Comparison of ENCODE assay signal across 8 cellular contexts in the genomic region with DNA sequence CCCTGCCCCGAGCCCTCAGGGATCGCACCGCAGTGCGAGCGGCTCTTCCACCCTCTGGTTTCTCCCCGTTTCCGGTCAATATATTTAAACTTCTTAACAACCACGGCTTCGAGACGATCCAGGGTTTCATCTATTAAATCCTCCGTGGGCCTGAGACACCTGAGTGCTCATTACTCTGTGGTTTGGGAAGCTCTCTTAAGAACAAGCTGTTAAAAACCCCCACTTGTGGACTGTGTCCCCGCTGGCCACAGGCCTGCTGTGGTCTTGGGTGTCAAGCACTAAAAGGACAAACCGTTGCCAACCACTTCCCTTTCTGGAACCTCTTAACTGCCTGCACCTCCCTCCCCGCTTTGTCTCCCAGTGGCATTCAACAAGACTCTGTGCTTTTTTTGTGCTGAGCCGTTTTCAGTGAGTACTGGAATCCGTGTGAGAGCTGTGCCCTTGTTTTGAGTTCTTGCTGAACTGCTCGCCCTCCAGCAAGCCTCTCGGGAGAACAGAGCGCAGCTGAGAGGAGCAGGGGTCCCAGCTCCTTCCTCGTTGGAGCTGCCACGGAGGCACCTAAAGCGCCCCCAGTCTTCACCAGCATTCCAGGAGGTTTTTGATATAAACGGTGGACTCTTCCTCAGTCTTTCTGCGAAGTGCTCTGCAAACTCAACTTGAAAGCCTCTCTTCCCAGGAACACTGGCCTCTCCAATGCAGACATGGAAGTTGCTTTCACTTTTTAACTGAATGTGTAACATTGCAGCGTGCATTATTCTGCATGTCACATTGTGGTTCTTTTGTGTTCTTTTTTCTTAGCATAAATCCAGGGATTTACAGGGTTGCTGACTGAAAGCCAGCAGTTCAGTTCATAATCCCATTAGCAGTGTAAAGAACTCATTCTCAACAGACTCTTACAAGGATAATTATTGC. TPM values are rescaled to one million over a fixed set of nuclear protein-coding genes. Genes with fewer than 3 reads are reported as not detected.
A peak's percentile ranks its signal among the peaks of the same experiment; 100 is the strongest.
DNase-seq lines count a peak whose midpoint lies in the region; ATAC-seq lines count a peak whose summit lies in the region.

No MANE protein-coding gene starts in this region.

- H3K4me3 ChIP-seq in muscle layer of duodenum (ENCODE audit: low read depth in 1 of 2, low read length in 2 of 2) (peak overlapping the region; percentile 64 to 89), urinary bladder (ENCODE audit: low read depth, low read length) (peak overlapping the region; percentile 71)

- H3K27ac ChIP-seq in muscle layer of duodenum (ENCODE audit: low read length) (peak overlapping the region; percentile 95), urinary bladder (ENCODE audit: low read depth) (peak overlapping the region; percentile 96)

- 3% methylated on average over 25 of the region's 25 CpGs for WGBS in urinary bladder

- ATAC-seq in GM18867 (IDR thresholded peaks at IDR 0.05; ENCODE audit: unreplicated experiment) (peak; percentile 71), GM18519 (IDR thresholded peaks at IDR 0.05; ENCODE audit: low FRiP score, unreplicated experiment) (no peak)

- peaks cover 2% of the 10 kb centered on the region for H3K36me3 Mint-ChIP-seq in activated CD4-positive, alpha-beta memory T cell treated with anti-CD3 and anti-CD28 coated beads, Interleukin-2, amount 10 ng/mL, durations not matched to agents 7 days and 5 days (ENCODE audit: low read depth)

- POLR2A ChIA-PET in activated CD4-positive, alpha-beta memory T cell treated with anti-CD3 and anti-CD28 coated beads, Interleukin-2, amount 10 ng/mL, durations not matched to agents 7 days and 5 days (lab: Charles Lee), result no interaction called here

- peak overlapping the region; percentile 69 for H3K4me3 Mint-ChIP-seq in activated CD4-positive, alpha-beta memory T cell treated with anti-CD3 and anti-CD28 coated beads, Interleukin-2, amount 10 ng/mL, durations not matched to agents 7 days and 5 days

- H3K9me3 Mint-ChIP-seq in activated CD4-positive, alpha-beta memory T cell treated with anti-CD3 and anti-CD28 coated beads, Interleukin-2, amount 10 ng/mL, durations not matched to agents 7 days and 5 days, result no peaks in the 10 kb centered on the region

- no peaks in the 10 kb centered on the region for H3K9me3 ChIP-seq in muscle layer of duodenum (ENCODE audit: control insufficient read depth in 1 of 2, low read length in 2 of 2)

- H3K36me3 ChIP-seq in muscle layer of duodenum (ENCODE audit: control insufficient read depth in 1 of 2, insufficient read depth in 2 of 2, low read length in 2 of 2), result no peaks in the 10 kb centered on the region
- H3K36me3 ChIP-seq in urinary bladder (ENCODE audit: insufficient read depth), result no peaks in the 10 kb centered on the region

- H3K27ac Mint-ChIP-seq in activated CD4-positive, alpha-beta memory T cell treated with anti-CD3 and anti-CD28 coated beads, Interleukin-2, amount 10 ng/mL, durations not matched to agents 7 days and 5 days, result no peak overlapping the region

- H3K27me3 Mint-ChIP-seq in activated CD4-positive, alpha-beta memory T cell treated with anti-CD3 and anti-CD28 coated beads, Interleukin-2, amount 10 ng/mL, durations not matched to agents 7 days and 5 days, result peaks cover 65% of the 10 kb centered on the region

- H3K4me1 ChIP-seq in muscle layer of duodenum (ENCODE audit: control insufficient read depth in 1 of 2, insufficient read depth in 2 of 2, low read length in 2 of 2), result peaks cover 0 to 8% of the 10 kb centered on the region in 2 donors
- no peaks in the 10 kb centered on the region for H3K4me1 ChIP-seq in urinary bladder (ENCODE audit: insufficient read depth)

- H3K4me1 Mint-ChIP-seq in activated CD4-positive, alpha-beta memory T cell treated with anti-CD3 and anti-CD28 coated beads, Interleukin-2, amount 10 ng/mL, durations not matched to agents 7 days and 5 days, result peaks cover 20% of the 10 kb centered on the region

- CTCF ChIA-PET in activated CD4-positive, alpha-beta memory T cell treated with anti-CD3 and anti-CD28 coated beads, Interleukin-2, amount 10 ng/mL, durations not matched to agents 7 days and 5 days (lab: Charles Lee), result interaction anchor here (0.9 to 1.5 kb wide), 2 partner anchors 52 to 79 kb away, joined by 3 to 6 read pairs; no protein-coding TSS in a partner anchor

- H3K27me3 ChIP-seq in muscle layer of duodenum (ENCODE audit: low read depth, low read length), result no peaks in the 10 kb centered on the region

- DNase-seq in AG20443 (ENCODE audit: low spot score) (peak; percentile 60), HuH-7 (ENCODE audit: low spot score) (peak; percentile 40), fibroblast of peridontal ligament (ENCODE audit: extremely low read depth) (peak; percentile 77)
- DNase-seq in activated CD4-positive, alpha-beta memory T cell treated with anti-CD3 and anti-CD28 coated beads, Interleukin-2, amount 10 ng/mL, durations not matched to agents 7 days and 5 days, result peak; percentile 23

RNA-seq across cellular contexts. Expression of gene IGFBP7, which starts 0.7 kb away (rescaled TPM):
- total RNA-seq in activated CD4-positive, alpha-beta memory T cell treated with anti-CD3 and anti-CD28 coated beads, Interleukin-2, amount 10 ng/mL, durations not matched to agents 7 days and 5 days, result not detected
- 288 TPM for total RNA-seq in urinary bladder
- 1,554 TPM for polyA plus RNA-seq in urinary bladder

Comparison
In these comparisons a context has a peak if more than half of its experiments do, and no peak if none do; other contexts are left out.
1. DNase-seq: peak in every context shown above with its lines; median percentile 77 in fibroblast of peridontal ligament; 60 in AG20443; 40 in HuH-7; 23 in activated CD4-positive, alpha-beta memory T cell treated with anti-CD3 and anti-CD28 coated beads, Interleukin-2, amount 10 ng/mL, durations not matched to agents 7 days and 5 days.
2. RNA of gene IGFBP7, which starts 0.7 kb away (total RNA-seq): 288 TPM in urinary bladder (single experiment); not detected in activated CD4-positive, alpha-beta memory T cell treated with anti-CD3 and anti-CD28 coated beads, Interleukin-2, amount 10 ng/mL, durations not matched to agents 7 days and 5 days; every median in the first group is over 100 times any median in the second.